ENCODE assay signal across 1 cellular context in the genomic region with DNA sequence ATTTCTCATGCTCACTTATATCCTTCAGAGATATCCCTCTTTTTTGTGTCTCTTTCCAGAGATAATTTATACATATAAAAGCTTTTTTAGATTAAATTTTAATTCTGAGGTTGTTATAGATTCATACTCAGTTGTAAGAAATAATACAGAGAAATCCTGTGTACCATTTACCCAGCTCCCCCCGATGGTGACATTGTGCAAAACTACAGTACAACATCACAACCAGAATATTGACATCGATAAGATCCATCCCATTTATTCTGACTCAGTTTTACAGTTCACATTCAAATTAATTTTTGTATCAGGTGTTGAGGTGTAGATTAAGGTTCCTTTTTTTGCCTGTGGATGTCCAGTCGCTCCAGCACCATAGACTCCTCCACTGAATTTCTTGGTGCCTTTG.
TF ChIP-seq lines count a peak whose summit lies in the region.

No MANE protein-coding gene starts in this region.

TF ChIP-seq in HepG2, 621 proteins besides CTCF, POLR2A, EP300 and RAD21:
- TF ChIP-seq, protein P1, sequence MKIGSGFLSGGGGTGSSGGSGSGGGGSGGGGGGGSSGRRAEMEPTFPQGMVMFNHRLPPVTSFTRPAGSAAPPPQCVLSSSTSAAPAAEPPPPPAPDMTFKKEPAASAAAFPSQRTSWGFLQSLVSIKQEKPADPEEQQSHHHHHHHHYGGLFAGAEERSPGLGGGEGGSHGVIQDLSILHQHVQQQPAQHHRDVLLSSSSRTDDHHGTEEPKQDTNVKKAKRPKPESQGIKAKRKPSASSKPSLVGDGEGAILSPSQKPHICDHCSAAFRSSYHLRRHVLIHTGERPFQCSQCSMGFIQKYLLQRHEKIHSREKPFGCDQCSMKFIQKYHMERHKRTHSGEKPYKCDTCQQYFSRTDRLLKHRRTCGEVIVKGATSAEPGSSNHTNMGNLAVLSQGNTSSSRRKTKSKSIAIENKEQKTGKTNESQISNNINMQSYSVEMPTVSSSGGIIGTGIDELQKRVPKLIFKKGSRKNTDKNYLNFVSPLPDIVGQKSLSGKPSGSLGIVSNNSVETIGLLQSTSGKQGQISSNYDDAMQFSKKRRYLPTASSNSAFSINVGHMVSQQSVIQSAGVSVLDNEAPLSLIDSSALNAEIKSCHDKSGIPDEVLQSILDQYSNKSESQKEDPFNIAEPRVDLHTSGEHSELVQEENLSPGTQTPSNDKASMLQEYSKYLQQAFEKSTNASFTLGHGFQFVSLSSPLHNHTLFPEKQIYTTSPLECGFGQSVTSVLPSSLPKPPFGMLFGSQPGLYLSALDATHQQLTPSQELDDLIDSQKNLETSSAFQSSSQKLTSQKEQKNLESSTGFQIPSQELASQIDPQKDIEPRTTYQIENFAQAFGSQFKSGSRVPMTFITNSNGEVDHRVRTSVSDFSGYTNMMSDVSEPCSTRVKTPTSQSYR (CRISPR knock-in tag; IDR thresholded peaks at IDR 0.05; ENCODE audit: borderline replicate concordance), result no peak
- TF ChIP-seq RARG (CRISPR knock-in tag; IDR thresholded peaks at IDR 0.05; ENCODE audit: low read depth) (no peak), TAF1 (CRISPR knock-in tag; IDR thresholded peaks at IDR 0.05) (no peak), ZNF660 (CRISPR knock-in tag; IDR thresholded peaks at IDR 0.05; ENCODE audit: borderline replicate concordance, low read depth) (no peak), SMAD3 (CRISPR knock-in tag; IDR thresholded peaks at IDR 0.05) (no peak)
